ENCODE assay signal across 8 cellular contexts in genomic region chr11:63768232-63769043, GRCh38. TPM values are rescaled to one million over a fixed set of nuclear protein-coding genes. Genes with fewer than 3 reads are reported as not detected.
DNase-seq lines count a peak whose midpoint lies in the region; ATAC-seq, FAIRE-seq and TF ChIP-seq lines count a peak whose summit lies in the region.

TSS of gene ZFTA (minus strand) at chr11:63768775. CDS start at chr11:63768622, 153 bp downstream.

- peak within 1 kb of the TSS; percentile 82 for H3K4me3 Mint-ChIP-seq in activated CD8-positive, alpha-beta T cell treated with anti-CD3 and anti-CD28 coated beads for 36 hours
- H3K4me3 Mint-ChIP-seq in effector memory CD8-positive, alpha-beta T cell: peak within 1 kb of the TSS; percentile 99
- peak within 1 kb of the TSS; percentile 92 for H3K4me3 Mint-ChIP-seq in memory B cell

- intact Hi-C loops in activated CD8-positive, alpha-beta T cell treated with anti-CD3 and anti-CD28 coated beads for 36 hours (cut with micrococcal nuclease): no loop called here

- H3K27me3 Mint-ChIP-seq in activated CD8-positive, alpha-beta T cell treated with anti-CD3 and anti-CD28 coated beads for 36 hours: peaks cover 8% of the 10 kb centered on the region
- peaks cover 11 to 23% of the 10 kb centered on the region in 2 donors for H3K27me3 Mint-ChIP-seq in effector memory CD8-positive, alpha-beta T cell
- H3K27me3 Mint-ChIP-seq in memory B cell: peaks cover 2% of the 10 kb centered on the region

- FAIRE-seq in GM12891 (lab: Jason Lieb, UNC): peak; percentile 76

- no peaks in the 10 kb centered on the region for H3K36me3 Mint-ChIP-seq in activated CD8-positive, alpha-beta T cell treated with anti-CD3 and anti-CD28 coated beads for 36 hours (ENCODE audit: low read depth)
- H3K36me3 Mint-ChIP-seq in effector memory CD8-positive, alpha-beta T cell (ENCODE audit: insufficient read depth): peaks cover 2% of the 10 kb centered on the region
- no peaks in the 10 kb centered on the region for H3K36me3 Mint-ChIP-seq in memory B cell

- H3K4me1 Mint-ChIP-seq in activated CD8-positive, alpha-beta T cell treated with anti-CD3 and anti-CD28 coated beads for 36 hours (ENCODE audit: low read depth): peaks cover 10% of the 10 kb centered on the region
- peaks cover 7 to 9% of the 10 kb centered on the region in 2 donors for H3K4me1 Mint-ChIP-seq in effector memory CD8-positive, alpha-beta T cell (ENCODE audit: low read depth in 2 of 2)
- H3K4me1 Mint-ChIP-seq in memory B cell: peaks cover 4% of the 10 kb centered on the region

- no peak for TF ChIP-seq POLR2A in GM12891 (IDR thresholded peaks at IDR 0.05; ENCODE audit: low read depth, low read length)

- no peaks in the 10 kb centered on the region for H3K9me3 Mint-ChIP-seq in activated CD8-positive, alpha-beta T cell treated with anti-CD3 and anti-CD28 coated beads for 36 hours
- no peaks in the 10 kb centered on the region for H3K9me3 Mint-ChIP-seq in effector memory CD8-positive, alpha-beta T cell
- no peaks in the 10 kb centered on the region for H3K9me3 Mint-ChIP-seq in memory B cell

- TF ChIP-seq CTCF in activated CD8-positive, alpha-beta T cell treated with anti-CD3 and anti-CD28 coated beads for 36 hours (IDR thresholded peaks at IDR 0.05): peak; percentile 72

- POLR2A ChIA-PET in activated CD8-positive, alpha-beta T cell treated with anti-CD3 and anti-CD28 coated beads for 36 hours (lab: Charles Lee): interaction anchor here (0.6 to 1.4 kb wide), 4 partner anchors 45 to 102 kb away, joined by 3 to 4 read pairs (median 3); partner anchors contain the start of gene MARK2

- CTCF ChIA-PET in activated CD8-positive, alpha-beta T cell treated with anti-CD3 and anti-CD28 coated beads for 36 hours (lab: Charles Lee): interaction anchor here (0.7 to 3.5 kb wide), 25 partner anchors 11 to 381 kb away, joined by 3 to 26 read pairs (median 4); partner anchors contain the start of genes MARK2 and RCOR2

- peak within 1 kb of the TSS; percentile 44 for H3K27ac Mint-ChIP-seq in activated CD8-positive, alpha-beta T cell treated with anti-CD3 and anti-CD28 coated beads for 36 hours
- peak within 1 kb of the TSS; percentile 87 to 93 for H3K27ac Mint-ChIP-seq in effector memory CD8-positive, alpha-beta T cell
- H3K27ac Mint-ChIP-seq in memory B cell: peak within 1 kb of the TSS; percentile 72

- peak; percentile 84 for DNase-seq in GM12891 (ENCODE audit: insufficient read length, low spot score)
- DNase-seq in NCI-H460 (ENCODE audit: extremely low read depth, low read depth): peak; percentile 24
- peak; percentile 71 for DNase-seq in activated CD8-positive, alpha-beta T cell treated with anti-CD3 and anti-CD28 coated beads for 36 hours
- DNase-seq in effector memory CD8-positive, alpha-beta T cell: peak; percentile 52 to 69 (median 55)
- peak; percentile 73 to 89 for DNase-seq in memory B cell (ENCODE audit: low spot score in 2 of 2)
- peak; percentile 7 to 46 for DNase-seq in stimulated activated CD8-positive, alpha-beta memory T cell treated with anti-CD3 and anti-CD28 coated beads, Interleukin-15, amount 100 ng/mL, for 4 hours (ENCODE audit: low read depth in 2 of 2)
- no peak for DNase-seq in pons (ENCODE audit: low spot score)

- ATAC-seq in HG02798 (IDR thresholded peaks at IDR 0.05; ENCODE audit: poor library complexity, unreplicated experiment) (peak; percentile 67), memory B cell (ENCODE audit: low read depth) (peak; percentile 71)
- peak; percentile 72 for ATAC-seq in activated CD8-positive, alpha-beta T cell treated with anti-CD3 and anti-CD28 coated beads for 36 hours
- ATAC-seq in effector memory CD8-positive, alpha-beta T cell (replicated peaks): peak; percentile 72

TF ChIP-seq in GM12891, 5 proteins besides CTCF, POLR2A, EP300 and RAD21:
- no peak for TF ChIP-seq SPI1 (IDR thresholded peaks at IDR 0.05; ENCODE audit: low read depth, low read length)
- no peak for TF ChIP-seq POU2F2 (IDR thresholded peaks at IDR 0.05; ENCODE audit: low read depth, low read length)
- no peak for TF ChIP-seq POLR2AphosphoS5 (IDR thresholded peaks at IDR 0.05; ENCODE audit: low read depth, low read length)
- TF ChIP-seq PAX5 (IDR thresholded peaks at IDR 0.05; ENCODE audit: insufficient read depth, low read length, severe bottlenecking): no peak
- no peak for TF ChIP-seq TAF1 (IDR thresholded peaks at IDR 0.05; ENCODE audit: low read depth, low read length)

RNA-seq across cellular contexts. Expression of gene ZFTA, which starts in this region (rescaled TPM):
- polyA plus RNA-seq in GM12891 (2012; ENCODE audit: low read depth, missing spikeins): 1.5 TPM
- total RNA-seq in NCI-H460 (2014; rRNA removed; shearing (Covaris generic)): 5.3 and 5.6 TPM in 2 replicates
- 7.8 and 20.9 TPM in 2 replicates for polyA plus RNA-seq in NCI-H460 (2014; cell fraction: nucleus; rRNA removed)
- 1 to 10 TPM; 4.1 to 4.3 TPM for total RNA-seq in activated CD8-positive, alpha-beta T cell treated with anti-CD3 and anti-CD28 coated beads for 36 hours
